Comparison of ENCODE assay signal across 9 cellular contexts in the genomic region with DNA sequence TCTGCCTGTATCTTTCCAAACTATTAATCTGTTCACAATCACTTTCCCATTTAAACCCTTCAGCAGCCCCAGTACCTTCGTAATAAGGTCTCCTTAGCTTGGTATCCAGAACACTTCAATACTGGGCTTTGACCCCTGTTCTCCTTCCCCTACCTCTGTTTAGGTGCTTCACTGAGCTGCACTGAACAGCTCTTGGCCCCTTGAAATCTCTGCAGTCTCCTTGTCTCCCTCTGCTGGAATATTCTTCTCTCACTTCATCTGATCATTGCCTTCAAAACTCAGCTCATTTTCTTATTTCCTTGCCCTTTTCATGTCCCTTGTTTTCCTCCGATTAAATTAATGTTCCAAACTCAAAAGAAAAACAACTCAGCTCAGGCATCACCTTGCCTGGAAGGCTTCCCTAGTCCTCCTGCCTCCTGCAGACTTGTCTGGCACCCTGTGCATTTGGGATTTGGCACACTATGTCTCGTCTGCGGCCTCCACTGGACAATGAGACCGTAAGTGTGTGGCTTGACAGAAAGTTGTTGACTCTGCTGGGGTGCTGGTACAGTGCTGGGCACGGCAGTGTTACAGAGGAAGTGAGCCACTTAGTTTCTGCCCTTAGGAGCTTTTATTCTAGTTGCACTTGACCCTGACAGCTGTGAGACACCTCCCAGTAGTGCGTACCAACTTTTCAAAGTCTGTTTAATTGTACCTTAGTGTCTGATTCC. TPM values are rescaled to one million over a fixed set of nuclear protein-coding genes. Genes with fewer than 3 reads are reported as not detected.
DNase-seq lines count a peak whose midpoint lies in the region; ATAC-seq and TF ChIP-seq lines count a peak whose summit lies in the region.
"Not testable (repeated sequence)": the region's sequence is repeated elsewhere in the genome, so short reads cannot be mapped to it uniquely, and the experiment has no call there.
"Had no signal": no experiment of that assay in that cellular context is flagged by ENCODE, and none has a peak within 500 bp of the region (broad histone marks: within the 10 kb centered on the region; RNA-seq: fewer than 3 reads in every experiment).

No MANE protein-coding gene starts in this region.

- TF ChIP-seq POLR2A in body of pancreas (IDR thresholded peaks at IDR 0.05); esophagus squamous epithelium (IDR thresholded peaks at IDR 0.05): not testable (repeated sequence)

- not testable (repeated sequence) for H3K27me3 ChIP-seq in BE2C; HUES48 (ENCODE audit: control insufficient read depth, insufficient read depth, low read length); body of pancreas; esophagus squamous epithelium; left lung; neutrophil

- peak overlapping the region; percentile 80 for H3K27ac Mint-ChIP-seq in stimulated activated naive B cell treated with anti-CD40 and anti-IgM and Interleukin-4, amounts not matched to agents 10 μg/mL and 1 μg/mL and 100 μg/mL, for 72 hours

- H3K4me1 Mint-ChIP-seq in stimulated activated naive B cell treated with anti-CD40 and anti-IgM and Interleukin-4, amounts not matched to agents 10 μg/mL and 1 μg/mL and 100 μg/mL, for 72 hours, result peaks cover 22 to 64% of the 10 kb centered on the region in 2 donors

- H3K36me3 ChIP-seq in BE2C; HUES48 (ENCODE audit: control insufficient read depth, insufficient read depth, low read length); body of pancreas (replicated peaks in 1 of 2; ENCODE audit: insufficient read depth in 1 of 2, low read depth in 2 of 2); esophagus squamous epithelium; left lung; neutrophil: not testable (repeated sequence)

- not testable (repeated sequence) for H3K4me3 ChIP-seq in BE2C (ENCODE audit: low read depth, low read length); HUES48 (ENCODE audit: low read depth, low read length); body of pancreas; esophagus squamous epithelium; left lung; neutrophil (ENCODE audit: low read depth in 1 of 2, low read length in 1 of 2)

- not testable (repeated sequence) for H3K9ac ChIP-seq in HUES48 (ENCODE audit: low read depth, low read length)

- H3K4me3 Mint-ChIP-seq in stimulated activated naive B cell treated with anti-CD40 and anti-IgM and Interleukin-4, amounts not matched to agents 10 μg/mL and 1 μg/mL and 100 μg/mL, for 72 hours, result peak overlapping the region; percentile 39 to 64

- TF ChIP-seq CTCF in BE2C (IDR thresholded peaks at IDR 0.05; ENCODE audit: low read depth, low read length) (peak; percentile 19; the same call in 1 of the 2 replicates), body of pancreas (IDR thresholded peaks at IDR 0.05) (peak in 1 of 7 experiments; percentile 5), esophagus squamous epithelium (IDR thresholded peaks at IDR 0.05) (peak in 1 of 6 experiments; percentile 22)
- not testable (repeated sequence) for TF ChIP-seq CTCF in left lung (IDR thresholded peaks at IDR 0.05); neutrophil (IDR thresholded peaks at IDR 0.05)

- not testable (repeated sequence) for DNase-seq in BE2C; esophagus squamous epithelium (lab: John Stamatoyannopoulos, UW); left lung; stimulated activated naive B cell treated with anti-CD40 and anti-IgM and Interleukin-4, amounts not matched to agents 10 μg/mL and 1 μg/mL and 100 μg/mL, for 72 hours
- peak; percentile 51 for DNase-seq in RPMI8226
- peak in 3 of 4 donors; percentile 30 to 46 (median 45) for DNase-seq in body of pancreas

- H3K36me3 Mint-ChIP-seq in stimulated activated naive B cell treated with anti-CD40 and anti-IgM and Interleukin-4, amounts not matched to agents 10 μg/mL and 1 μg/mL and 100 μg/mL, for 72 hours, result peaks cover 11 to 13% of the 10 kb centered on the region in 2 donors

- not testable (repeated sequence) for H3K9me3 Mint-ChIP-seq in stimulated activated naive B cell treated with anti-CD40 and anti-IgM and Interleukin-4, amounts not matched to agents 10 μg/mL and 1 μg/mL and 100 μg/mL, for 72 hours

- not testable (repeated sequence) for H3K9me3 ChIP-seq in BE2C; HUES48 (ENCODE audit: control insufficient read depth, insufficient read depth, low read length); body of pancreas; esophagus squamous epithelium; left lung; neutrophil

- not testable (repeated sequence) for H3K4me1 ChIP-seq in BE2C
- H3K4me1 ChIP-seq in HUES48 (ENCODE audit: control insufficient read depth, insufficient read depth, low read length) (peaks cover 15% of the 10 kb centered on the region), body of pancreas (peaks cover 37% of the 10 kb centered on the region), esophagus squamous epithelium (peaks cover 27 to 68% (median 36%) of the 10 kb centered on the region in 3 donors), left lung (peaks cover 20 to 37% of the 10 kb centered on the region in 2 donors), neutrophil (ENCODE audit: control insufficient read depth in 1 of 2, insufficient read depth in 1 of 2, low read depth in 1 of 2, low read length in 1 of 2) (peaks cover 14 to 20% of the 10 kb centered on the region in 2 experiments)

- 13 to 25% methylated on average over 4 to 6 of the region's 7 CpGs for WGBS in body of pancreas, 2 donors
- 40 to 51% methylated on average over 2 to 4 of the region's 7 CpGs for WGBS in esophagus squamous epithelium, 2 donors

- intact Hi-C loops in body of pancreas (cut with DNase I); esophagus squamous epithelium (cut with DNase I); left lung (cut with DNase I): not testable (repeated sequence)

- not testable (repeated sequence) for H3K27me3 Mint-ChIP-seq in stimulated activated naive B cell treated with anti-CD40 and anti-IgM and Interleukin-4, amounts not matched to agents 10 μg/mL and 1 μg/mL and 100 μg/mL, for 72 hours

- H3K27ac ChIP-seq in HUES48 (ENCODE audit: low read depth, low read length), result peak overlapping the region; percentile 46
- peak overlapping the region; percentile 3 to 62 (median 48) for H3K27ac ChIP-seq in body of pancreas
- H3K27ac ChIP-seq in esophagus squamous epithelium, result peak overlapping the region; percentile 19 to 64 (median 58)
- H3K27ac ChIP-seq in left lung, result peak overlapping the region; percentile 39 to 43
- peak overlapping the region; percentile 46 for H3K27ac ChIP-seq in neutrophil

- not testable (repeated sequence) for ATAC-seq in body of pancreas; left lung; stimulated activated naive B cell treated with anti-CD40 and anti-IgM and Interleukin-4, amounts not matched to agents 10 μg/mL and 1 μg/mL and 100 μg/mL, for 72 hours (replicated peaks)

RNA-seq across cellular contexts. Expression of a gene that starts 4.2 kb away (rescaled TPM):
- 31.1 TPM for polyA plus RNA-seq in BE2C (2012; ENCODE audit: insufficient read depth, insufficient read length, low read depth)
- total RNA-seq in body of pancreas (10 to 100 TPM; 23.1 to 26.0 TPM), esophagus squamous epithelium (10 to 100 TPM; 21.4 to 31.9 (median 27.7) TPM), left lung (10 to 100 TPM; 70.9 to 94.4 TPM)

RNA-seq across cellular contexts. Expression of a gene that starts 30.0 kb away (rescaled TPM):
- 0.94 TPM for polyA plus RNA-seq in BE2C (2012; ENCODE audit: insufficient read depth, insufficient read length, low read depth)
- total RNA-seq in body of pancreas (10 to 100 TPM; 24.9 to 41.2 TPM), esophagus squamous epithelium (10 to 100 TPM in 2 of 4 donors, 1 to 10 TPM in 2; 2.6 to 26.5 (median 7.1) TPM), left lung (10 to 100 TPM; 18.9 to 25.6 TPM)
- total RNA-seq: G401 had no signal
